Comparison of ENCODE assay signal across 16 cellular contexts in genomic region chr1:62809788-62810187, GRCh38. TPM values are rescaled to one million over a fixed set of nuclear protein-coding genes. Genes with fewer than 3 reads are reported as not detected.
A peak's percentile ranks its signal among the peaks of the same experiment; 100 is the strongest.
DNase-seq lines count a peak whose midpoint lies in the region; ATAC-seq and TF ChIP-seq lines count a peak whose summit lies in the region.
"Had no signal": no experiment of that assay in that cellular context is flagged by ENCODE, and none has a peak within 500 bp of the region (broad histone marks: within the 10 kb centered on the region; RNA-seq: fewer than 3 reads in every experiment).

No MANE protein-coding gene starts in this region.

- no peaks in the 10 kb centered on the region for H3K4me1 ChIP-seq in body of pancreas
- H3K4me1 ChIP-seq: gastrocnemius medialis had no signal

- no peak for TF ChIP-seq POLR2A in body of pancreas (IDR thresholded peaks at IDR 0.05)

- H3K4me3 ChIP-seq in GM12865 (ENCODE audit: low read depth, low read length) (no peak overlapping the region), body of pancreas (no peak overlapping the region)
- H3K4me3 ChIP-seq: gastrocnemius medialis had no signal

- no peak for TF ChIP-seq CTCF in GM12865 (IDR thresholded peaks at IDR 0.05; ENCODE audit: insufficient read depth, low read depth, low read length, missing control alignments)
- no peak for TF ChIP-seq CTCF in body of pancreas (IDR thresholded peaks at IDR 0.05)

- peaks cover 0 to 1% of the 10 kb centered on the region in 2 donors for H3K36me3 ChIP-seq in body of pancreas (replicated peaks in 1 of 2; ENCODE audit: insufficient read depth in 1 of 2, low read depth in 2 of 2)

- WGBS in body of pancreas, 2 donors: 90 to 96% methylated on average over 3 of the region's 3 CpGs

- no peaks in the 10 kb centered on the region for H3K27me3 ChIP-seq in body of pancreas
- H3K27me3 ChIP-seq: gastrocnemius medialis had no signal

- peak; percentile 42 for ATAC-seq in GM21423 (IDR thresholded peaks at IDR 0.05; ENCODE audit: unreplicated experiment)
- peak; percentile 47 for ATAC-seq in HG03139 (IDR thresholded peaks at IDR 0.05; ENCODE audit: unreplicated experiment)
- no peak for ATAC-seq in HG02840 (IDR thresholded peaks at IDR 0.05; ENCODE audit: low FRiP score, unreplicated experiment)
- no peak for ATAC-seq in body of pancreas
- ATAC-seq: gastrocnemius medialis had no signal

- intact Hi-C loops in body of pancreas (cut with DNase I): no loop called here

- no peaks in the 10 kb centered on the region for H3K9me3 ChIP-seq in body of pancreas
- H3K9me3 ChIP-seq: gastrocnemius medialis had no signal

- H3K27ac ChIP-seq in body of pancreas: no peak overlapping the region
- H3K27ac ChIP-seq: gastrocnemius medialis had no signal

- DNase-seq in GM12865 (ENCODE audit: low read depth) (peak; percentile 25), RPMI8226 (peak; percentile 25), body of pancreas (no peak), NCI-H2081 (lab: John Stamatoyannopoulos, UW) (no peak), globus pallidus (ENCODE audit: low spot score) (no peak)
- DNase-seq: ACHN; anterior cingulate cortex; CD8-positive, alpha-beta memory T cell; EL; gastrocnemius medialis; SIG-M5; small intestine; stimulated activated naive CD4-positive, alpha-beta T cell had no signal

RNA-seq across cellular contexts. Expression of gene ATG4C, which starts 25.9 kb away (rescaled TPM):
- total RNA-seq in body of pancreas: 1 to 10 TPM; 2.3 to 4.9 TPM

Comparison
In these comparisons a context has a peak if more than half of its experiments do, and no peak if none do; other contexts are left out.
1. DNase-seq: peak in GM12865 (single experiment) and RPMI8226 (single experiment); none in body of pancreas (0 of 4), NCI-H2081 (0 of 2) and globus pallidus (single experiment).
2. ATAC-seq: peak in GM21423 (single experiment) and HG03139 (single experiment); none in HG02840 (single experiment) and body of pancreas (single experiment).